Comparison of ENCODE assay signal across 10 cellular contexts in genomic region chr20:42392417-42392816, GRCh38.
"Had no signal": no experiment of that assay in that cellular context is flagged by ENCODE, and none has a peak within 500 bp of the region (broad histone marks: within the 10 kb centered on the region; RNA-seq: fewer than 3 reads in every experiment).

No MANE protein-coding gene starts in this region.

- DNase-seq: dorsolateral prefrontal cortex; glutamatergic neuron; posterior cingulate gyrus; right lobe of liver; stimulated activated CD4-positive, alpha-beta T cell treated with anti-CD3 and anti-CD28 coated beads, Interleukin-2, amount 100 ng/mL, for 24 hours; stimulated activated naive CD4-positive, alpha-beta T cell had no signal

- H3K9me3 ChIP-seq: breast epithelium, right lobe of liver, suprapubic skin had no signal

- H3K27ac ChIP-seq: breast epithelium, dorsolateral prefrontal cortex, right lobe of liver, suprapubic skin had no signal

- H3K4me3 ChIP-seq: breast epithelium, dorsolateral prefrontal cortex, right lobe of liver, suprapubic skin had no signal

- H3K36me3 ChIP-seq: breast epithelium, right lobe of liver, suprapubic skin had no signal

- H3K27me3 ChIP-seq: breast epithelium, dorsolateral prefrontal cortex, right lobe of liver, suprapubic skin had no signal

- FAIRE-seq: islet of Langerhans had no signal

- H3K4me1 ChIP-seq: breast epithelium, right lobe of liver, suprapubic skin had no signal

- ATAC-seq: SK-N-SH treated with all-trans-retinoic acid at 6 μM for 48 hours had no signal
